ENCODE assay signal across 22 cellular contexts in the genomic region with DNA sequence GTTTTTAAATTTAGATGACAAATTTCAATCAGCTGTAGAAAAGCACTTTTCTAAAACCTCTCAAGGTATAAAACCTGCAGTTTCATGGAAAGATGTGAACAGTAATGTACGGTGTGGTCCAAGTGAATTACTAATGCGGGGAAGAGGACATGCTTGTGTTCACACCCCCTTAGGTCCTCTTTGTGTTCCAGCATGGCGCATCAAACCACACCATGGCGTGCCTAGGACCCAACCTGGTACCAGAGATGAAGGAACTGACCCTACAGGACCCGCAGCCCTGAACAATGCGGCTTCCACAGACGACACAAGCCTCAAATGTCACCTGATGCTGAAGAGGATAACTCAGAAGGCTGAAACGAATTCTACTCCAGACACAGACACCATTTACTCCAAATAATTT.
"Had no signal": no experiment of that assay in that cellular context is flagged by ENCODE, and none has a peak within 500 bp of the region (broad histone marks: within the 10 kb centered on the region; RNA-seq: fewer than 3 reads in every experiment).

No MANE protein-coding gene starts in this region.

- DNase-seq: effector CD4-positive, alpha-beta T cell; endodermal cell; erythroblast; foreskin melanocyte; head of caudate nucleus; hippocampal formation; left colon; left ventricle myocardium superior; mesendoderm; naive thymus-derived CD4-positive, alpha-beta T cell; nephron progenitor cell; spleen; stimulated activated CD4-positive, alpha-beta T cell treated with anti-CD3 and anti-CD28 coated beads, Interleukin-15, amount 100 ng/mL, for 24 hours; stimulated activated CD4-positive, alpha-beta T cell treated with anti-CD3 and anti-CD28 coated beads, Interleukin-1b, Interleukin-23, amount 100 ng/mL, for 48 hours; stimulated activated CD4-positive, alpha-beta T cell treated with anti-CD3 and anti-CD28 coated beads, Interleukin-4, amount 100 ng/mL, for 24 hours; trophoblast cell had no signal

- FAIRE-seq: endothelial cell of umbilical vein had no signal

- H3K27me3 ChIP-seq: spleen had no signal

- ATAC-seq: left colon; left ventricle myocardium superior; naive thymus-derived CD4-positive, alpha-beta T cell; sciatic nerve; stimulated activated memory B cell treated with anti-CD40 and anti-IgM and Interleukin-4, amounts not matched to agents 10 μg/mL and 1 μg/mL and 100 μg/mL, for 72 hours had no signal

- H3K4me3 Mint-ChIP-seq: endodermal cell; naive thymus-derived CD4-positive, alpha-beta T cell; stimulated activated memory B cell treated with anti-CD40 and anti-IgM and Interleukin-4, amounts not matched to agents 10 μg/mL and 1 μg/mL and 100 μg/mL, for 72 hours; stimulated activated naive CD8-positive, alpha-beta T cell treated with anti-CD3 and anti-CD28 coated beads, Interleukin-15, Interleukin-2, amounts not matched to agents 100 ng/mL and 50 ng/mL, for 24 hours had no signal

- H3K9me3 ChIP-seq: spleen had no signal

- H3K9me3 Mint-ChIP-seq: stimulated activated memory B cell treated with anti-CD40 and anti-IgM and Interleukin-4, amounts not matched to agents 10 μg/mL and 1 μg/mL and 100 μg/mL, for 72 hours; stimulated activated naive CD8-positive, alpha-beta T cell treated with anti-CD3 and anti-CD28 coated beads, Interleukin-15, Interleukin-2, amounts not matched to agents 100 ng/mL and 50 ng/mL, for 24 hours had no signal

- H3K4me3 ChIP-seq: coronary artery, lung, spleen had no signal

- H3K27ac Mint-ChIP-seq: endodermal cell; naive thymus-derived CD4-positive, alpha-beta T cell; stimulated activated memory B cell treated with anti-CD40 and anti-IgM and Interleukin-4, amounts not matched to agents 10 μg/mL and 1 μg/mL and 100 μg/mL, for 72 hours; stimulated activated naive CD8-positive, alpha-beta T cell treated with anti-CD3 and anti-CD28 coated beads, Interleukin-15, Interleukin-2, amounts not matched to agents 100 ng/mL and 50 ng/mL, for 24 hours had no signal

- H3K27ac ChIP-seq: spleen had no signal

- H3K27me3 Mint-ChIP-seq: naive thymus-derived CD4-positive, alpha-beta T cell; stimulated activated memory B cell treated with anti-CD40 and anti-IgM and Interleukin-4, amounts not matched to agents 10 μg/mL and 1 μg/mL and 100 μg/mL, for 72 hours; stimulated activated naive CD8-positive, alpha-beta T cell treated with anti-CD3 and anti-CD28 coated beads, Interleukin-15, Interleukin-2, amounts not matched to agents 100 ng/mL and 50 ng/mL, for 24 hours had no signal
